2 cellular contexts compared by ENCODE assay signal in genomic region chr20:17862171-17862570, GRCh38.
A peak's percentile ranks its signal among the peaks of the same experiment; 100 is the strongest.
TF ChIP-seq lines count a peak whose summit lies in the region.

No MANE protein-coding gene starts in this region.

TF ChIP-seq in HepG2, 621 proteins besides CTCF, POLR2A, EP300 and RAD21 (continues in another document):
- TF ChIP-seq GMEB2 (CRISPR knock-in tag; IDR thresholded peaks at IDR 0.05; ENCODE audit: low read depth) (no peak), ZNF784 (CRISPR knock-in tag; IDR thresholded peaks at IDR 0.05; ENCODE audit: borderline replicate concordance) (peak; percentile 40), ZFP1 (CRISPR knock-in tag; IDR thresholded peaks at IDR 0.05) (no peak), BCLAF1 (IDR thresholded peaks at IDR 0.05) (no peak), ZNF142 (CRISPR knock-in tag; IDR thresholded peaks at IDR 0.05) (no peak), ZNF644 (CRISPR knock-in tag; IDR thresholded peaks at IDR 0.05; ENCODE audit: low read depth) (0 out of 2 replicates have a peak, but pooled peaks have one; percentile 2), DRAP1 (CRISPR knock-in tag; IDR thresholded peaks at IDR 0.05) (no peak), ZNF746 (CRISPR knock-in tag; IDR thresholded peaks at IDR 0.05) (no peak), ZNF678 (CRISPR knock-in tag; IDR thresholded peaks at IDR 0.05) (no peak), ZSCAN31 (CRISPR knock-in tag; IDR thresholded peaks at IDR 0.05; ENCODE audit: low read depth) (no peak), PRMT3 (CRISPR knock-in tag; IDR thresholded peaks at IDR 0.05; ENCODE audit: borderline replicate concordance, low read depth) (0 out of 2 replicates have a peak, but pooled peaks have one; percentile 49), TCF12 (IDR thresholded peaks at IDR 0.05) (no peak), TCF12 (CRISPR knock-in tag; IDR thresholded peaks at IDR 0.05) (no peak), SMARCE1 (IDR thresholded peaks at IDR 0.05; ENCODE audit: borderline replicate concordance) (no peak), CCDC6 (CRISPR knock-in tag; IDR thresholded peaks at IDR 0.05) (0 out of 2 replicates have a peak, but pooled peaks have one; percentile 63), ZNF343 (CRISPR knock-in tag; IDR thresholded peaks at IDR 0.05) (no peak), ZNF790 (CRISPR knock-in tag; IDR thresholded peaks at IDR 0.05; ENCODE audit: borderline replicate concordance) (no peak)

TF ChIP-seq in IMR-90, 13 proteins besides CTCF, POLR2A, EP300 and RAD21 (continued from another document):
- TF ChIP-seq MAFK (IDR thresholded peaks at IDR 0.05; ENCODE audit: low read depth, low read length) (no peak), NFE2L2 (IDR thresholded peaks at IDR 0.05; ENCODE audit: low read depth, low read length) (no peak), MXI1 (IDR thresholded peaks at IDR 0.05; ENCODE audit: borderline replicate concordance, low read depth, low read length) (no peak), MAZ (IDR thresholded peaks at IDR 0.05; ENCODE audit: borderline replicate concordance, low read depth, low read length) (no peak), ELK1 (IDR thresholded peaks at IDR 0.05; ENCODE audit: borderline replicate concordance, low read depth, low read length) (no peak), RCOR1 (IDR thresholded peaks at IDR 0.05; ENCODE audit: insufficient replicate concordance, low read length) (no peak), FOS (IDR thresholded peaks at IDR 0.05; ENCODE audit: low read depth, low read length) (no peak)
TF ChIP-seq in IMR-90: peak in this region for 0.
